In genomic region chr14:99395904-99396530, GRCh38 we compare ENCODE assay signal across 8 cellular contexts.
DNase-seq lines count a peak whose midpoint lies in the region; ATAC-seq and TF ChIP-seq lines count a peak whose summit lies in the region.

No MANE protein-coding gene starts in this region.

- H3K9me3 Mint-ChIP-seq in stimulated activated effector memory CD8-positive, alpha-beta T cell treated with anti-CD3 and anti-CD28 coated beads, Interleukin-12 subunit alpha, Interleukin-12 subunit beta, amount 100 ng/mL, for 72 hours: no peaks in the 10 kb centered on the region

- H3K4me3 Mint-ChIP-seq in stimulated activated effector memory CD8-positive, alpha-beta T cell treated with anti-CD3 and anti-CD28 coated beads, Interleukin-12 subunit alpha, Interleukin-12 subunit beta, amount 100 ng/mL, for 72 hours: peak overlapping the region; percentile 15

- TF ChIP-seq CTCF in GM13976 (IDR thresholded peaks at IDR 0.05; ENCODE audit: borderline replicate concordance, control extremely low read depth, extremely low read depth, insufficient read depth, missing control alignments): no peak

- peak; percentile 100 for ATAC-seq in stimulated activated effector memory CD8-positive, alpha-beta T cell treated with anti-CD3 and anti-CD28 coated beads, Interleukin-12 subunit alpha, Interleukin-12 subunit beta, amount 100 ng/mL, for 72 hours
- no peak for ATAC-seq in HG03139 (IDR thresholded peaks at IDR 0.05; ENCODE audit: unreplicated experiment)
- ATAC-seq in GM21515 (IDR thresholded peaks at IDR 0.05; ENCODE audit: unreplicated experiment): no peak

- H3K4me1 Mint-ChIP-seq in stimulated activated effector memory CD8-positive, alpha-beta T cell treated with anti-CD3 and anti-CD28 coated beads, Interleukin-12 subunit alpha, Interleukin-12 subunit beta, amount 100 ng/mL, for 72 hours: peaks cover 27% of the 10 kb centered on the region

- H3K36me3 Mint-ChIP-seq in stimulated activated effector memory CD8-positive, alpha-beta T cell treated with anti-CD3 and anti-CD28 coated beads, Interleukin-12 subunit alpha, Interleukin-12 subunit beta, amount 100 ng/mL, for 72 hours: peaks cover 49% of the 10 kb centered on the region

- in situ Hi-C loops in GM13976 (cut with MboI; ENCODE audit: low sequenced_read_pairs, unreplicated experiment): no loop called here

- DNase-seq in activated gamma-delta T cell treated with Interleukin-2 at 50 U/mL for 16 hours (peak; percentile 21), activated gamma-delta T cell (lab: John Stamatoyannopoulos, UW) (no peak), T1000 (lab: John Stamatoyannopoulos, UW) (peak; percentile 24), fibroblast of gingiva (ENCODE audit: low read depth) (peak; percentile 9), GM13976 (ENCODE audit: low spot score) (no peak)
- peak; percentile 22 to 57 for DNase-seq in stimulated activated effector memory CD8-positive, alpha-beta T cell treated with anti-CD3 and anti-CD28 coated beads, Interleukin-12 subunit alpha, Interleukin-12 subunit beta, amount 100 ng/mL, for 72 hours (ENCODE audit: low spot score in 2 of 2)

- peak overlapping the region; percentile 80 for H3K27ac Mint-ChIP-seq in stimulated activated effector memory CD8-positive, alpha-beta T cell treated with anti-CD3 and anti-CD28 coated beads, Interleukin-12 subunit alpha, Interleukin-12 subunit beta, amount 100 ng/mL, for 72 hours

Comparison
In these comparisons a context has a peak if more than half of its experiments do, and no peak if none do; other contexts are left out.
1. DNase-seq: peak in activated gamma-delta T cell treated with Interleukin-2 at 50 U/mL for 16 hours (single experiment), T1000 (single experiment), fibroblast of gingiva (single experiment) and stimulated activated effector memory CD8-positive, alpha-beta T cell treated with anti-CD3 and anti-CD28 coated beads, Interleukin-12 subunit alpha, Interleukin-12 subunit beta, amount 100 ng/mL, for 72 hours (2 of 2); none in activated gamma-delta T cell (single experiment) and GM13976 (single experiment).